18 cellular contexts compared by ENCODE assay signal in genomic region chr9:13603916-13604315, GRCh38.
"Had no signal": no experiment of that assay in that cellular context is flagged by ENCODE, and none has a peak within 500 bp of the region (broad histone marks: within the 10 kb centered on the region; RNA-seq: fewer than 3 reads in every experiment).

No MANE protein-coding gene starts in this region.

- ATAC-seq: effector memory CD8-positive, alpha-beta T cell; heart left ventricle; left lobe of liver; psoas muscle; stimulated activated memory B cell treated with anti-CD40 and anti-IgM and Interleukin-4, amounts not matched to agents 10 μg/mL and 1 μg/mL and 100 μg/mL, for 72 hours had no signal

- DNase-seq: effector memory CD8-positive, alpha-beta T cell; erythroblast; heart left ventricle; hippocampal formation; kidney glomerular epithelial cell; midbrain; psoas muscle; spleen; stimulated activated CD4-positive, alpha-beta T cell treated with anti-CD3 and anti-CD28 coated beads, Interleukin-15, amount 100 ng/mL, for 24 hours; stimulated activated CD4-positive, alpha-beta T cell treated with anti-CD3 and anti-CD28 coated beads, Interleukin-1b, Interleukin-23, amount 100 ng/mL, for 48 hours; stimulated activated CD4-positive, alpha-beta T cell treated with anti-CD3 and anti-CD28 coated beads, Interleukin-4, amount 100 ng/mL, for 24 hours; stimulated activated naive CD8-positive, alpha-beta T cell treated with anti-CD3 and anti-CD28 coated beads, Interleukin-15, amount 100 ng/mL, for 72 hours; testis; upper lobe of right lung had no signal

- FAIRE-seq: frontal cortex, islet of Langerhans had no signal
